Comparison of ENCODE assay signal across 10 cellular contexts in genomic region chrX:68238568-68238967, GRCh38.
DNase-seq lines count a peak whose midpoint lies in the region; ATAC-seq, FAIRE-seq and TF ChIP-seq lines count a peak whose summit lies in the region.
"Had no signal": no experiment of that assay in that cellular context is flagged by ENCODE, and none has a peak within 500 bp of the region (broad histone marks: within the 10 kb centered on the region; RNA-seq: fewer than 3 reads in every experiment).

No MANE protein-coding gene starts in this region.

- H3K4me1 ChIP-seq in HepG2 (ENCODE audit: insufficient read depth, low read length), result no peaks in the 10 kb centered on the region
- H3K4me1 ChIP-seq: testis had no signal

- H3K9me3 Mint-ChIP-seq in stimulated activated naive CD8-positive, alpha-beta T cell treated with anti-CD3 and anti-CD28 coated beads, Interleukin-15, amount 100 ng/mL, for 72 hours, result no peaks in the 10 kb centered on the region

- H3K4me3 Mint-ChIP-seq in stimulated activated naive CD8-positive, alpha-beta T cell treated with anti-CD3 and anti-CD28 coated beads, Interleukin-15, amount 100 ng/mL, for 72 hours, result no peak overlapping the region

- TF ChIP-seq CTCF in VCaP (conservative IDR thresholded peaks at IDR 0.05) (peak; percentile 43; the same call in 1 of the 2 replicates), HepG2 (CRISPR knock-in tag; IDR thresholded peaks at IDR 0.05) (peak; percentile 66)

- no peak overlapping the region for H3K9ac ChIP-seq in HepG2 (ENCODE audit: insufficient read depth, low read depth, low read length)

- no peaks in the 10 kb centered on the region for H3K36me3 ChIP-seq in HepG2 (replicated peaks in 1 of 2; ENCODE audit: control insufficient read depth in 1 of 2, insufficient read depth in 2 of 2, low read length in 2 of 2)

- H3K27me3 Mint-ChIP-seq in stimulated activated naive CD8-positive, alpha-beta T cell treated with anti-CD3 and anti-CD28 coated beads, Interleukin-15, amount 100 ng/mL, for 72 hours, result no peaks in the 10 kb centered on the region

- no peaks in the 10 kb centered on the region for H4K20me1 ChIP-seq in HepG2 (ENCODE audit: insufficient read depth, low read length)

- H2AFZ ChIP-seq in HepG2 (ENCODE audit: low read length), result no peak overlapping the region

- no peaks in the 10 kb centered on the region for H3K9me3 ChIP-seq in HepG2 (ENCODE audit: low read length)
- H3K9me3 ChIP-seq: testis had no signal

- intact Hi-C loops in HepG2 (cut with micrococcal nuclease; ENCODE audit: unreplicated experiment), result no loop called here

- no peaks in the 10 kb centered on the region for H3K27me3 ChIP-seq in HepG2 (ENCODE audit: control insufficient read depth in 1 of 2, insufficient read depth in 2 of 2, low read length in 2 of 2)
- H3K27me3 ChIP-seq: testis had no signal

- CTCF ChIA-PET in HEK293T (lab: Yijun Ruan, JAX), result interaction anchor here (0.6 to 1.0 kb wide), 3 partner anchors 11 to 19 kb away, joined by 3 to 5 read pairs (median 4); no protein-coding TSS in a partner anchor
- CTCF ChIA-PET in HepG2 (lab: Yijun Ruan, JAX; ENCODE audit: low intra/inter-chr PET ratio, low total read pairs), result no interaction called here

- H3K27ac ChIP-seq in VCaP (no peak overlapping the region), HepG2 (ENCODE audit: extremely low read length, insufficient read depth, low read length) (no peak overlapping the region)
- H3K27ac ChIP-seq: testis had no signal

- peak; percentile 75 for FAIRE-seq in HepG2 (lab: Jason Lieb, UNC)

- no peak for TF ChIP-seq POLR2A in HepG2 (IDR thresholded peaks at IDR 0.05; ENCODE audit: insufficient read depth in 1 of 2, low read depth in 2 of 2, low read length in 2 of 2)

- no peak overlapping the region for H3K4me3 ChIP-seq in HepG2 (replicated peaks in 1 of 3; ENCODE audit: insufficient read depth in 1 of 3, low read depth in 2 of 3, low read length in 3 of 3)
- H3K4me3 ChIP-seq: testis had no signal

- H3K27ac Mint-ChIP-seq in stimulated activated naive CD8-positive, alpha-beta T cell treated with anti-CD3 and anti-CD28 coated beads, Interleukin-15, amount 100 ng/mL, for 72 hours, result no peak overlapping the region

- no peak for TF ChIP-seq RAD21 in HepG2 (CRISPR knock-in tag; IDR thresholded peaks at IDR 0.05)

- H3K79me2 ChIP-seq in HepG2 (ENCODE audit: insufficient read depth, low read length), result no peaks in the 10 kb centered on the region

- no peak overlapping the region for H3K4me2 ChIP-seq in HepG2 (ENCODE audit: low read depth, low read length)

- no peak for TF ChIP-seq EP300 in HepG2 (IDR thresholded peaks at IDR 0.05; ENCODE audit: low read depth in 2 of 2, low read length in 2 of 2)
- no peak for TF ChIP-seq EP300 in HepG2 (CRISPR knock-in tag; IDR thresholded peaks at IDR 0.05; ENCODE audit: borderline replicate concordance)

- POLR2A ChIA-PET in HEK293T (lab: Yijun Ruan, JAX), result no interaction called here
- POLR2A ChIA-PET in HepG2 (lab: Yijun Ruan, JAX), result no interaction called here

- BruUV-seq in HepG2 (replicated peaks; lab: Mats Ljungman, UMichigan), result no TSS peak

- DNase-seq in DMS 273 (lab: John Stamatoyannopoulos, UW; ENCODE audit: unreplicated experiment) (peak; percentile 49), DMS 273 treated with DMSO at 0.1 percent for 48 hours (lab: John Stamatoyannopoulos, UW) (no peak), HEK293T (ENCODE audit: extremely low spot score) (peak; percentile 27), HepG2 (ENCODE audit: low spot score) (no peak), middle frontal gyrus (ENCODE audit: extremely low spot score, low spot score) (no peak), cortex of kidney (lab: John Stamatoyannopoulos, UW) (no peak)
- DNase-seq in stimulated activated naive CD8-positive, alpha-beta T cell treated with anti-CD3 and anti-CD28 coated beads, Interleukin-15, amount 100 ng/mL, for 72 hours, result no peak
- DNase-seq: 8988T, testis had no signal

- in situ Hi-C loops in HepG2 (cut with HindIII; ENCODE audit: extremely low pct_ligation_motif_present, low pct_unique_long_range_greater_than_20kb), result no loop called here

- peak; percentile 75 for ATAC-seq in HepG2
- ATAC-seq in stimulated activated naive CD8-positive, alpha-beta T cell treated with anti-CD3 and anti-CD28 coated beads, Interleukin-15, amount 100 ng/mL, for 72 hours, result no peak

- 62% methylated on average over 3 of the region's 7 CpGs for whole genome bisulfite sequencing in HepG2 (ENCODE audit: low lambda C conversion rate)

- H3K4me1 Mint-ChIP-seq in stimulated activated naive CD8-positive, alpha-beta T cell treated with anti-CD3 and anti-CD28 coated beads, Interleukin-15, amount 100 ng/mL, for 72 hours, result no peaks in the 10 kb centered on the region

TF ChIP-seq in HEK293T, 16 proteins besides CTCF, POLR2A, EP300 and RAD21:
- TF ChIP-seq SP1 (IDR thresholded peaks at IDR 0.05) (no peak), CTBP1 (IDR thresholded peaks at IDR 0.05; ENCODE audit: borderline replicate concordance) (no peak)
TF ChIP-seq in HEK293T: peak in this region for 0.

TF ChIP-seq in HepG2, 621 proteins besides CTCF, POLR2A, EP300 and RAD21:
- TF ChIP-seq XRCC5 (optimal IDR thresholded peaks at IDR 0.05; ENCODE audit: low read length) (no peak), STAG1 (CRISPR knock-in tag; IDR thresholded peaks at IDR 0.05) (peak; percentile 62), HNRNPLL (IDR thresholded peaks at IDR 0.05; ENCODE audit: low read depth, low read length, poor library complexity, severe bottlenecking) (no peak), TBL1XR1 (IDR thresholded peaks at IDR 0.05; ENCODE audit: borderline replicate concordance, low read length, partially characterized antibody) (no peak)
- TF ChIP-seq, protein P1, sequence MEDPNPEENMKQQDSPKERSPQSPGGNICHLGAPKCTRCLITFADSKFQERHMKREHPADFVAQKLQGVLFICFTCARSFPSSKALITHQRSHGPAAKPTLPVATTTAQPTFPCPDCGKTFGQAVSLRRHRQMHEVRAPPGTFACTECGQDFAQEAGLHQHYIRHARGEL (CRISPR knock-in tag; IDR thresholded peaks at IDR 0.05), result no peak

Comparison
In these comparisons a context has a peak if more than half of its experiments do, and no peak if none do; other contexts are left out.
1. DNase-seq: peak in DMS 273 (single experiment) and HEK293T (single experiment); none in DMS 273 treated with DMSO at 0.1 percent for 48 hours (single experiment), HepG2 (single experiment), middle frontal gyrus (single experiment), cortex of kidney (single experiment) and stimulated activated naive CD8-positive, alpha-beta T cell treated with anti-CD3 and anti-CD28 coated beads, Interleukin-15, amount 100 ng/mL, for 72 hours (0 of 2).